In the genomic region with DNA sequence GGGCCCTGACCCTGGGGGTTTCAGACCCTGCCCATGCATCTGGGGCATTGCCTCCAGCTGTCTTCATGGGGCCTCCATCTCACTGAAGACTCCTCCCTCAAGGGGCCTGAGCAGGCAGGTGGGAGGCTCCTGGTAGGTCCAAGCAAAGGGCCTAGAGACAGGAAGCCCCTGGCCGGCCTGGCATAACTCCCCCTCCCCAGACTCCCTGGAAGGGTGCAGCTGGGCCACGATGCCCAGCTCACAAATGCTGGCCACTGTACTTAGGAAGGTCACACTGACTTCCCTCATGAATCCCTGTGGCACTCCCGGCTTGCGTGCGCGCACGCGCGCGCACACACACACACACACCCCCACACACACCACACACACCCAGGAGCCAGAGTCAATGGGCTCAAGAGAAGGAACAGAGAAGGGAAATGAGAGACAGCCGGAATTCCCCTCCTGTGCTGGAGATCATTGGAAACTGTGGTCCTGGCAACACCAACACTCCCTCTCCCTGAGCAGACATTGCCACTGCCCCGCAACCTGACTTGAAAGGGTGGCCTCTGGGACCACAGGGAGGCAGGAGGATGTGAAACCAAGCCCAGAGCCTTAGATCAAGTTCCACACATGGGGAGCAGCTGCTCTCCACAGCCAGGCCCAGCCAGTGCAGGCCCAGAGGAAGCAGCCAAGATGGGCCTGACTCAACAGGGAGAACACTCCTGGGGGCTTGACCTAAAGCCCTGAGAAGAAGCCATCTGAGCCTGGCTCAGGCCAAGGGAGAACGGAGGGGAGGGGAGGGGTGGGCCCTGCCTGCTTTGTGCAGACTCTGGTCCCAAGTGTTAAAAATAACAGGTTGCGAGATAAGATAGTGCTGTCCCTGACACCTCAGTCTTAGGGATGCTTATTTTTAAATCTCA, we compare ENCODE assay signal across 11 cellular contexts.
DNase-seq lines count a peak whose midpoint lies in the region; ATAC-seq, FAIRE-seq and TF ChIP-seq lines count a peak whose summit lies in the region.
"Had no signal": no experiment of that assay in that cellular context is flagged by ENCODE, and none has a peak within 500 bp of the region (broad histone marks: within the 10 kb centered on the region; RNA-seq: fewer than 3 reads in every experiment).

No MANE protein-coding gene starts in this region.

- H3K27me3 ChIP-seq in GM12878 (replicated peaks in 1 of 2; ENCODE audit: control insufficient read depth in 2 of 2, insufficient read depth in 2 of 2, low read length in 1 of 2) = no peaks in the 10 kb centered on the region; a peak in 1 of 4 replicates

- no peak for TF ChIP-seq EP300 in GM12878 (IDR thresholded peaks at IDR 0.05; ENCODE audit: borderline replicate concordance in 1 of 2, control insufficient read depth in 1 of 2, low read depth in 2 of 2, low read length in 2 of 2)

- peak; percentile 65 for FAIRE-seq in GM12878 (lab: Jason Lieb, UNC)

- no peak for TF ChIP-seq RAD21 in GM12878 (IDR thresholded peaks at IDR 0.05; ENCODE audit: insufficient read depth, low read depth, low read length)

- in situ Hi-C loops in GM12878 (cut with MboI) = no loop called here

- no peaks in the 10 kb centered on the region for H3K36me3 ChIP-seq in GM12878 (ENCODE audit: control insufficient read depth in 2 of 2, insufficient read depth in 2 of 2, low read length in 1 of 2)
- H3K36me3 ChIP-seq: gastroesophageal sphincter had no signal

- intact Hi-C loops in GM12878 (cut with micrococcal nuclease; ENCODE audit: unreplicated experiment) (no loop called here), sciatic nerve (cut with DNase I) (no loop called here)

- peak; percentile 47 for ATAC-seq in GM18867 (IDR thresholded peaks at IDR 0.05; ENCODE audit: unreplicated experiment)
- peak; percentile 79 for ATAC-seq in HG02870 (IDR thresholded peaks at IDR 0.05; ENCODE audit: unreplicated experiment)
- peak; percentile 89 for ATAC-seq in GM12878
- ATAC-seq in sciatic nerve = peak; percentile 45
- ATAC-seq: gastroesophageal sphincter; stimulated activated naive CD8-positive, alpha-beta T cell treated with anti-CD3 and anti-CD28 coated beads, Interleukin-15, Interleukin-2, amounts not matched to agents 100 U/mL and 50 U/mL, for 24 hours had no signal

- H3K9me3 ChIP-seq in GM12878 (replicated peaks; ENCODE audit: control insufficient read depth, insufficient read depth, low read length) = no peaks in the 10 kb centered on the region
- H3K9me3 ChIP-seq: gastroesophageal sphincter had no signal

- no peak overlapping the region for H3K4me3 ChIP-seq in GM12878
- H3K4me3 ChIP-seq: gastroesophageal sphincter had no signal

- BruUV-seq in GM12878 (replicated peaks; lab: Mats Ljungman, UMichigan) = no TSS peak

- TF ChIP-seq POLR2A in GM12878 (IDR thresholded peaks at IDR 0.05; ENCODE audit: low read depth, low read length) = no peak

- SMC1A ChIA-PET in GM12878 (lab: Charles Lee; ENCODE audit: uncharacterized antibody, unreplicated experiment) = no interaction called here

- no peaks in the 10 kb centered on the region for H4K20me1 ChIP-seq in GM12878 (ENCODE audit: control insufficient read depth, insufficient read depth)

- POLR2A ChIA-PET in GM12878 (lab: Charles Lee) (no interaction called here), RWPE1 (lab: Yijun Ruan, JAX; ENCODE audit: low non-redundant PET) (no interaction called here)

- RAD21 ChIA-PET in GM12878 (lab: Charles Lee; ENCODE audit: unreplicated experiment) = no interaction called here

- WGBS in GM12878 (ENCODE audit: insufficient coverage, insufficient replicate concordance, low lambda C conversion rate, missing lambda C conversion rate) = 68% methylated on average over 14 of the region's 14 CpGs

- H3K27ac ChIP-seq in GM12878 (ENCODE audit: control insufficient read depth, insufficient read depth) = no peak overlapping the region
- no peak overlapping the region for H3K27ac ChIP-seq in RWPE1
- H3K27ac ChIP-seq: gastroesophageal sphincter had no signal

- H3K4me2 ChIP-seq in GM12878 (ENCODE audit: control insufficient read depth, insufficient read depth) = no peak overlapping the region

- H3K4me1 ChIP-seq in GM12878 (ENCODE audit: control insufficient read depth, insufficient read depth, low read length) = peaks cover 17% of the 10 kb centered on the region
- H3K4me1 ChIP-seq: gastroesophageal sphincter had no signal

- TF ChIP-seq CTCF in GM12878 (IDR thresholded peaks at IDR 0.05 in 2 of 3, conservative IDR thresholded peaks at IDR 0.05 in 1 of 3; ENCODE audit: control insufficient read depth in 2 of 3, extremely low read depth in 1 of 3, insufficient read depth in 1 of 3, low read depth in 3 of 3, low read length in 3 of 3) = no peak
- no peak for TF ChIP-seq CTCF in RWPE1 (conservative IDR thresholded peaks at IDR 0.05; ENCODE audit: low read depth)

- no peak overlapping the region for H3K9ac ChIP-seq in GM12878 (ENCODE audit: control insufficient read depth, insufficient read depth, low read length)

- no peak overlapping the region for H2AFZ ChIP-seq in GM12878 (ENCODE audit: control insufficient read depth, low read depth, low read length)

- CTCF ChIA-PET in GM12878 (lab: Yijun Ruan, JAX) (interaction anchor here (1.2 kb wide), 1 partner anchor 59 kb away, joined by 3 read pairs; no protein-coding TSS in a partner anchor), RWPE1 (lab: Yijun Ruan, JAX) (no interaction called here)

- DNase-seq in GM12878 (ENCODE audit: low read depth, low spot score) (peak; percentile 28), sciatic nerve (ENCODE audit: low spot score) (peak; percentile 44), NCI-H1092 treated with DMSO at 0.1 percent for 48 hours (lab: John Stamatoyannopoulos, UW) (no peak), RWPE1 (ENCODE audit: low spot score) (no peak), NCI-H2196 treated with DMSO at 0.1 percent for 48 hours (lab: John Stamatoyannopoulos, UW; ENCODE audit: unreplicated experiment) (no peak), cerebellar cortex (ENCODE audit: low spot score) (no peak)
- DNase-seq: activated naive CD4-positive, alpha-beta T cell treated with anti-CD3 and anti-CD28 coated beads, Interleukin-2, amount 50 U/mL, for 16 hours; stimulated activated naive CD8-positive, alpha-beta T cell treated with anti-CD3 and anti-CD28 coated beads, Interleukin-15, Interleukin-2, amounts not matched to agents 100 U/mL and 50 U/mL, for 24 hours had no signal

- H3K79me2 ChIP-seq in GM12878 (ENCODE audit: control insufficient read depth, insufficient read depth, low read length) = no peaks in the 10 kb centered on the region

TF ChIP-seq in GM12878, 131 proteins besides CTCF, POLR2A, EP300 and RAD21 (continues in another document):
- TF ChIP-seq ZBTB33 (IDR thresholded peaks at IDR 0.05) (peak; percentile 91; the same call in 1 of the 2 replicates), NFIC (IDR thresholded peaks at IDR 0.05; ENCODE audit: low read depth, low read length) (0 out of 2 replicates have a peak, but pooled peaks have one; percentile 17), MEF2B (IDR thresholded peaks at IDR 0.05; ENCODE audit: partially characterized antibody, poor library complexity, severe bottlenecking) (no peak), CEBPZ (IDR thresholded peaks at IDR 0.05; ENCODE audit: low read depth, low read length) (no peak), RFX5 (IDR thresholded peaks at IDR 0.05; ENCODE audit: low read depth, low read length) (no peak), NFYA (IDR thresholded peaks at IDR 0.05; ENCODE audit: borderline replicate concordance, low read depth, low read length) (no peak), TCF12 (IDR thresholded peaks at IDR 0.05; ENCODE audit: low read depth, low read length) (peak; percentile 54; the same call in 1 of the 2 replicates), FOS (IDR thresholded peaks at IDR 0.05; ENCODE audit: borderline replicate concordance, extremely low read depth, insufficient read length) (no peak), ZNF24 (IDR thresholded peaks at IDR 0.05) (no peak)

Comparison
In these comparisons a context has a peak if more than half of its experiments do, and no peak if none do; other contexts are left out.
1. DNase-seq: peak in GM12878 (single experiment) and sciatic nerve (single experiment); none in NCI-H1092 treated with DMSO at 0.1 percent for 48 hours (single experiment), RWPE1 (single experiment), NCI-H2196 treated with DMSO at 0.1 percent for 48 hours (single experiment) and cerebellar cortex (single experiment).
2. Peak in every context shown above with its lines, with median percentiles within 50 percentile points of each other: ATAC-seq.